ENCODE assay signal across 33 cellular contexts in the genomic region with DNA sequence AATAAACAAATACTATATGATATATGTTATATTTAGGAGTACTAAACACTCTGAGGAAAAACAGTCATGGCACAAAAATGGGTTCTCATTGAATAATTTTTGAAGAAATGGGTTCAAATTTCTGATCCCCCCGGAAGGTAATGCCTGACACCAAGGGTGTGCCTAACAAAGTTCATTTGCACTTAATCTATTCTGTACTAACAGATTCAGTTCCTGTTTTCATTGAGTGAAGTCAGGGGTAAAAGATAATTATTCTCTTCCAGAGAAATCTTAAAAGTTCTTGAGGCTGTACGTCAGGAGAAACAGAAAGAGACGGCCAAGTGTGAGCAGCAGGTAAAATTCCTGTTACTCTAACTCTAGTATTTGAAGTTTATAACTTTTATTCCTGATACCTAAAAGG. TPM values are rescaled to one million over a fixed set of nuclear protein-coding genes. Genes with fewer than 3 reads are reported as not detected.
"Had no signal": no experiment of that assay in that cellular context is flagged by ENCODE, and none has a peak within 500 bp of the region (broad histone marks: within the 10 kb centered on the region; RNA-seq: fewer than 3 reads in every experiment).

No MANE protein-coding gene starts in this region.

- H3K9me3 ChIP-seq: esophagus muscularis mucosa, gastrocnemius medialis, heart left ventricle had no signal

- H3K4me1 Mint-ChIP-seq: activated CD4-positive, alpha-beta T cell treated with anti-CD3 and anti-CD28 coated beads for 36 hours had no signal

- H3K27me3 Mint-ChIP-seq: activated CD4-positive, alpha-beta memory T cell treated with anti-CD3 and anti-CD28 coated beads, Interleukin-2, amount 10 ng/mL, durations not matched to agents 7 days and 5 days; activated CD4-positive, alpha-beta T cell treated with anti-CD3 and anti-CD28 coated beads for 36 hours; activated CD4-positive, alpha-beta T cell treated with anti-CD3 and anti-CD28 coated beads, Interleukin-2, amount 10 ng/mL, durations not matched to agents 24 days and 14 days; activated naive CD8-positive, alpha-beta T cell; activated T-cell treated with anti-CD3 and anti-CD28 coated beads, Interleukin-2, amount 50 U/mL, for 24 hours; effector memory CD8-positive, alpha-beta T cell; T-helper 17 cell had no signal

- H3K4me3 ChIP-seq: esophagus muscularis mucosa, gastrocnemius medialis, heart left ventricle had no signal

- H3K36me3 Mint-ChIP-seq: activated naive CD8-positive, alpha-beta T cell had no signal

- H3K27ac ChIP-seq: brain microvascular endothelial cell, esophagus muscularis mucosa, foreskin keratinocyte, gastrocnemius medialis, heart left ventricle had no signal

- H3K36me3 ChIP-seq: brain microvascular endothelial cell, esophagus muscularis mucosa, gastrocnemius medialis had no signal

- H3K9me3 Mint-ChIP-seq: activated T-cell treated with anti-CD3 and anti-CD28 coated beads, Interleukin-2, amount 50 U/mL, for 24 hours; effector memory CD8-positive, alpha-beta T cell had no signal

- H3K4me1 ChIP-seq: esophagus muscularis mucosa, gastrocnemius medialis, heart left ventricle had no signal

- FAIRE-seq: astrocyte, bronchial epithelial cell, colon had no signal

- H3K27me3 ChIP-seq: brain microvascular endothelial cell, esophagus muscularis mucosa, foreskin keratinocyte, gastrocnemius medialis, heart left ventricle had no signal

- H3K27ac Mint-ChIP-seq: activated CD4-positive, alpha-beta memory T cell treated with anti-CD3 and anti-CD28 coated beads, Interleukin-2, amount 10 ng/mL, durations not matched to agents 7 days and 5 days; activated CD4-positive, alpha-beta T cell treated with anti-CD3 and anti-CD28 coated beads for 36 hours; activated CD4-positive, alpha-beta T cell treated with anti-CD3 and anti-CD28 coated beads, Interleukin-2, amount 10 ng/mL, durations not matched to agents 24 days and 14 days; activated naive CD8-positive, alpha-beta T cell; activated T-cell treated with anti-CD3 and anti-CD28 coated beads, Interleukin-2, amount 50 U/mL, for 24 hours; activated T-cell treated with anti-CD3 and anti-CD28 coated beads, Interleukin-2, amount 50 U/mL, for 72 hours; effector memory CD8-positive, alpha-beta T cell; T-helper 17 cell; T-helper 2 cell treated with Interferon-gamma antibody and Interleukin-4, amounts not matched to agents 5 μg/mL and 100 μg/mL, for 36 hours had no signal

- ATAC-seq: activated CD4-positive, alpha-beta T cell treated with anti-CD3 and anti-CD28 coated beads for 36 hours; activated T-cell treated with anti-CD3 and anti-CD28 coated beads, Interleukin-2, amount 50 U/mL, for 72 hours; effector memory CD8-positive, alpha-beta T cell; foreskin keratinocyte; gastrocnemius medialis; heart left ventricle; T-helper 17 cell had no signal

- H3K4me3 Mint-ChIP-seq: activated CD4-positive, alpha-beta memory T cell treated with anti-CD3 and anti-CD28 coated beads, Interleukin-2, amount 10 ng/mL, durations not matched to agents 7 days and 5 days; activated CD4-positive, alpha-beta T cell treated with anti-CD3 and anti-CD28 coated beads for 36 hours; activated CD4-positive, alpha-beta T cell treated with anti-CD3 and anti-CD28 coated beads, Interleukin-2, amount 10 ng/mL, durations not matched to agents 24 days and 14 days; activated naive CD8-positive, alpha-beta T cell; activated T-cell treated with anti-CD3 and anti-CD28 coated beads, Interleukin-2, amount 50 U/mL, for 24 hours; activated T-cell treated with anti-CD3 and anti-CD28 coated beads, Interleukin-2, amount 50 U/mL, for 72 hours; effector memory CD8-positive, alpha-beta T cell; T-helper 17 cell; T-helper 2 cell treated with Interferon-gamma antibody and Interleukin-4, amounts not matched to agents 5 μg/mL and 100 μg/mL, for 36 hours had no signal

- DNase-seq: activated CD4-positive, alpha-beta memory T cell treated with anti-CD3 and anti-CD28 coated beads, Interleukin-2, amount 10 ng/mL, durations not matched to agents 7 days and 5 days; activated CD4-positive, alpha-beta T cell treated with anti-CD3 and anti-CD28 coated beads for 36 hours; activated CD4-positive, alpha-beta T cell treated with anti-CD3 and anti-CD28 coated beads, Interleukin-2, amount 10 ng/mL, durations not matched to agents 24 days and 14 days; activated CD4-positive, CD25-positive, alpha-beta regulatory T cell; activated CD4-positive, CD25-positive, alpha-beta regulatory T cell treated with anti-CD3 and anti-CD28 coated beads, Interleukin-2, amount 50 U/mL, for 72 hours; activated CD8-positive, alpha-beta memory T cell treated with anti-CD3 and anti-CD28 coated beads, Interleukin-2, amount 50 U/mL, for 48 hours; activated gamma-delta T cell treated with Interleukin-2 at 50 U/mL for 16 hours; activated naive CD4-positive, alpha-beta T cell treated with anti-CD3 and anti-CD28 coated beads, Interleukin-2, amount 50 U/mL, for 16 hours; activated naive CD4-positive, alpha-beta T cell treated with Interleukin-2 at 50 U/mL for 16 hours; activated T-cell treated with anti-CD3 and anti-CD28 coated beads for 4 hours; activated T-cell treated with anti-CD3 and anti-CD28 coated beads, Interleukin-2, amount 50 U/mL, for 24 hours; activated T-cell treated with anti-CD3 and anti-CD28 coated beads, Interleukin-2, amount 50 U/mL, for 72 hours; amniotic stem cell; anterior cingulate cortex; brain microvascular endothelial cell; caudate nucleus; cortex of kidney; dermis blood vessel endothelial cell; effector CD4-positive, alpha-beta T cell; effector memory CD8-positive, alpha-beta T cell; erythroblast; foreskin keratinocyte; gastrocnemius medialis; glutamatergic neuron; heart left ventricle; T-helper 17 cell; T1000 had no signal

RNA-seq across cellular contexts. Expression of gene TGM4, which starts 47.2 kb away (rescaled TPM):
- total RNA-seq: activated CD4-positive, alpha-beta memory T cell treated with anti-CD3 and anti-CD28 coated beads, Interleukin-2, amount 10 ng/mL, durations not matched to agents 7 days and 5 days; activated CD4-positive, alpha-beta T cell treated with anti-CD3 and anti-CD28 coated beads for 36 hours; activated CD4-positive, alpha-beta T cell treated with anti-CD3 and anti-CD28 coated beads, Interleukin-2, amount 10 ng/mL, durations not matched to agents 24 days and 14 days; activated T-cell treated with anti-CD3 and anti-CD28 coated beads, Interleukin-2, amount 50 U/mL, for 72 hours; dermis blood vessel endothelial cell; esophagus muscularis mucosa; gastrocnemius medialis; T-helper 17 cell had no signal
- polyA plus RNA-seq: heart left ventricle had no signal
